Comparison of ENCODE assay signal across 8 cellular contexts in genomic region chr5:73625905-73626811, GRCh38. TPM values are rescaled to one million over a fixed set of nuclear protein-coding genes. Genes with fewer than 3 reads are reported as not detected.
DNase-seq lines count a peak whose midpoint lies in the region; ATAC-seq and TF ChIP-seq lines count a peak whose summit lies in the region.

TSS of gene ARHGEF28 (plus strand) at chr5:73626196. CDS start at chr5:73684852, 58,656 bp downstream.

- peak; percentile 93 for DNase-seq in AG08396 (ENCODE audit: low spot score)
- DNase-seq in Jurkat, Clone E6-1 (ENCODE audit: low read depth, low spot score) = no peak
- peak; percentile 65 for DNase-seq in T1000 (lab: John Stamatoyannopoulos, UW)
- no peak for DNase-seq in lower leg skin (ENCODE audit: low spot score in 2 of 2)
- peak; percentile 5 to 16 for DNase-seq in stimulated activated CD8-positive, alpha-beta memory T cell treated with anti-CD3 and anti-CD28 coated beads, Interleukin-2, amount 100 ng/mL, for 48 hours (ENCODE audit: low read depth in 2 of 2)
- no peak for DNase-seq in stimulated activated naive CD4-positive, alpha-beta T cell (lab: John Stamatoyannopoulos, UW)

- 2% methylated on average over 97 of the region's 97 CpGs for WGBS in ectodermal cell, 2 experiments
- WGBS in lower leg skin, 2 donors = 1 to 5% methylated on average over 25 to 39 of the region's 97 CpGs

- intact Hi-C loops in lower leg skin (cut with DNase I; ENCODE audit: low total_unique reads) = no loop called here

- no peaks in the 10 kb centered on the region for H3K9me3 ChIP-seq in ectodermal cell (ENCODE audit: control insufficient read depth, low read length)

- H3K4me3 ChIP-seq in Jurkat, Clone E6-1 (ENCODE audit: low read length) = peak within 1 kb of the TSS; percentile 35
- H3K4me3 ChIP-seq in ectodermal cell (ENCODE audit: insufficient read depth, low read depth, low read length) (peak within 1 kb of the TSS; percentile 63), lower leg skin (ENCODE audit: low read depth, poor library complexity, severe bottlenecking) (peak within 1 kb of the TSS; percentile 50)

- H3K27ac ChIP-seq in ectodermal cell (ENCODE audit: insufficient read depth, low read depth, low read length, poor library complexity, severe bottlenecking) = no peak within 1 kb of the TSS

- no peak for TF ChIP-seq POLR2A in lower leg skin (IDR thresholded peaks at IDR 0.05)

- ATAC-seq in GM18517 (IDR thresholded peaks at IDR 0.05; ENCODE audit: unreplicated experiment) = peak; percentile 54

- no peaks in the 10 kb centered on the region for H3K36me3 ChIP-seq in ectodermal cell (ENCODE audit: control insufficient read depth, insufficient read depth, low read length)

- no peaks in the 10 kb centered on the region for H3K4me1 ChIP-seq in ectodermal cell (ENCODE audit: control insufficient read depth, insufficient read depth, low read length)

- TF ChIP-seq CTCF in lower leg skin (IDR thresholded peaks at IDR 0.05) = no peak

- peaks cover 52% of the 10 kb centered on the region for H3K27me3 ChIP-seq in ectodermal cell (ENCODE audit: control insufficient read depth, insufficient read depth, low read length, poor library complexity, severe bottlenecking)

RNA-seq across cellular contexts. Expression of gene ARHGEF28, which starts in this region (rescaled TPM):
- 1.4 TPM for polyA plus RNA-seq in Jurkat, Clone E6-1 (2012; ENCODE audit: insufficient read depth, insufficient read length)
- polyA plus RNA-seq in ectodermal cell (2013, experiment 1 of 4) = 0.24 TPM
- 0.41 TPM for polyA plus RNA-seq in ectodermal cell (2013, experiment 2 of 4)
- polyA plus RNA-seq in ectodermal cell (2013, experiment 3 of 4) = 0.59 TPM
- 0.36 TPM for polyA plus RNA-seq in ectodermal cell (2013, experiment 4 of 4)
- total RNA-seq in lower leg skin = 10 to 100 TPM; 30.9 to 54.7 (median 36.2) TPM

Comparison
In these comparisons a context has a peak if more than half of its experiments do, and no peak if none do; other contexts are left out.
1. DNase-seq: peak in AG08396 (single experiment), T1000 (single experiment) and stimulated activated CD8-positive, alpha-beta memory T cell treated with anti-CD3 and anti-CD28 coated beads, Interleukin-2, amount 100 ng/mL, for 48 hours (2 of 2); none in Jurkat, Clone E6-1 (single experiment), lower leg skin (0 of 2) and stimulated activated naive CD4-positive, alpha-beta T cell (0 of 6).
2. Peak in every context shown above with its lines, with median percentiles within 50 percentile points of each other: H3K4me3 ChIP-seq.